In genomic region chr20:12068146-12068545, GRCh38 we compare ENCODE assay signal across 23 cellular contexts.
DNase-seq lines count a peak whose midpoint lies in the region; ATAC-seq, FAIRE-seq and TF ChIP-seq lines count a peak whose summit lies in the region.
"Had no signal": no experiment of that assay in that cellular context is flagged by ENCODE, and none has a peak within 500 bp of the region (broad histone marks: within the 10 kb centered on the region; RNA-seq: fewer than 3 reads in every experiment).

No MANE protein-coding gene starts in this region.

- no peak overlapping the region for H3K4me3 Mint-ChIP-seq in astrocyte (ENCODE audit: unreplicated experiment)
- H3K4me3 Mint-ChIP-seq: activated T-helper 17 cell treated with anti-CD3 and anti-CD28 coated beads, Interleukin-2, amount 50 U/mL, for 72 hours; CD4-positive, CD25-positive, alpha-beta regulatory T cell; naive thymus-derived CD8-positive, alpha-beta T cell had no signal

- FAIRE-seq in HTR-8/SVneo (lab: Jason Lieb, UNC) (no peak), astrocyte (lab: Jason Lieb, UNC) (no peak), RCC 7860 (lab: Jason Lieb, UNC) (no peak)
- FAIRE-seq: bronchial epithelial cell, frontal cortex, TTC549 had no signal

- H3K4me2 ChIP-seq in astrocyte (ENCODE audit: low read length): peak overlapping the region; percentile 30

- H3K9ac ChIP-seq in astrocyte (ENCODE audit: low read length): no peak overlapping the region
- H3K9ac ChIP-seq: parathyroid adenoma had no signal

- CTCF ChIA-PET in A673 (lab: Charles Lee): no interaction called here

- peak overlapping the region; percentile 3 for H3K27ac Mint-ChIP-seq in astrocyte (ENCODE audit: unreplicated experiment)
- H3K27ac Mint-ChIP-seq: activated T-helper 17 cell treated with anti-CD3 and anti-CD28 coated beads, Interleukin-2, amount 50 U/mL, for 72 hours; CD4-positive, CD25-positive, alpha-beta regulatory T cell; naive thymus-derived CD8-positive, alpha-beta T cell had no signal

- DNase-seq in A673 (ENCODE audit: low spot score) (peak; percentile 54), HTR-8/SVneo (ENCODE audit: insufficient read length, low spot score) (peak; percentile 6), astrocyte (ENCODE audit: low read depth) (peak; percentile 23), islet precursor cell (peak; percentile 88), RCC 7860 (ENCODE audit: low spot score) (no peak), COR-L47 (lab: John Stamatoyannopoulos, UW) (no peak), 8988T (no peak)
- DNase-seq: ACHN; activated CD4-positive, alpha-beta T cell treated with anti-CD3 and anti-CD28 coated beads for 48 hours; CD4-positive, CD25-positive, alpha-beta regulatory T cell; HCEC 1CT; kidney glomerular epithelial cell; naive thymus-derived CD8-positive, alpha-beta T cell; NCI-H1436 treated with DMSO at 0.1 percent for 48 hours; stimulated activated naive CD4-positive, alpha-beta T cell; SW 1271 had no signal

- H3K36me3 ChIP-seq in A673 (ENCODE audit: insufficient read depth, low read length, poor library complexity, severe bottlenecking) (no peaks in the 10 kb centered on the region), astrocyte (ENCODE audit: insufficient read depth, low read length) (no peaks in the 10 kb centered on the region)
- H3K36me3 ChIP-seq: thoracic aorta had no signal

- no peak for TF ChIP-seq CTCF in A673 (conservative IDR thresholded peaks at IDR 0.05; ENCODE audit: low read depth, low read length)
- no peak for TF ChIP-seq CTCF in astrocyte (IDR thresholded peaks at IDR 0.05; ENCODE audit: insufficient read depth, low read depth, low read length)

- H3K9me3 ChIP-seq in A673 (ENCODE audit: low read depth, low read length, poor library complexity, severe bottlenecking) (no peaks in the 10 kb centered on the region), astrocyte (ENCODE audit: insufficient read depth, low read depth, low read length) (peaks cover 5% of the 10 kb centered on the region)
- H3K9me3 ChIP-seq: thoracic aorta had no signal

- no peaks in the 10 kb centered on the region for H3K79me2 ChIP-seq in astrocyte (ENCODE audit: insufficient read depth, low read length)
- H3K79me2 ChIP-seq: parathyroid adenoma had no signal

- H3K4me1 Mint-ChIP-seq in astrocyte (ENCODE audit: low read depth, unreplicated experiment): peaks cover 12% of the 10 kb centered on the region
- H3K4me1 Mint-ChIP-seq: activated T-helper 17 cell treated with anti-CD3 and anti-CD28 coated beads, Interleukin-2, amount 50 U/mL, for 72 hours; CD4-positive, CD25-positive, alpha-beta regulatory T cell; naive thymus-derived CD8-positive, alpha-beta T cell had no signal

- intact Hi-C loops in A673 (cut with micrococcal nuclease; ENCODE audit: unreplicated experiment): no loop called here

- peaks cover 1% of the 10 kb centered on the region for H3K27me3 Mint-ChIP-seq in astrocyte (ENCODE audit: low read depth, unreplicated experiment)
- H3K27me3 Mint-ChIP-seq: activated T-helper 17 cell treated with anti-CD3 and anti-CD28 coated beads, Interleukin-2, amount 50 U/mL, for 72 hours; CD4-positive, CD25-positive, alpha-beta regulatory T cell; naive thymus-derived CD8-positive, alpha-beta T cell had no signal

- H3K27me3 ChIP-seq in A673 (replicated peaks; ENCODE audit: insufficient read depth, low read depth, low read length, poor library complexity) (no peaks in the 10 kb centered on the region), astrocyte (ENCODE audit: insufficient read depth, low read length) (no peaks in the 10 kb centered on the region)

- H3K4me1 ChIP-seq in A673 (ENCODE audit: insufficient read depth, low read length, poor library complexity, severe bottlenecking) (peaks cover 8% of the 10 kb centered on the region), astrocyte (ENCODE audit: insufficient read depth, low read length) (peaks cover 9% of the 10 kb centered on the region)
- H3K4me1 ChIP-seq: parathyroid adenoma had no signal

- H2AFZ ChIP-seq in astrocyte (ENCODE audit: low read depth, low read length): peak overlapping the region; percentile 5
- H2AFZ ChIP-seq: parathyroid adenoma had no signal

- BruUV-seq in A673 (replicated peaks; lab: Mats Ljungman, UMichigan): no TSS peak

- no peaks in the 10 kb centered on the region for H3K9me3 Mint-ChIP-seq in astrocyte (ENCODE audit: unreplicated experiment)
- H3K9me3 Mint-ChIP-seq: activated T-helper 17 cell treated with anti-CD3 and anti-CD28 coated beads, Interleukin-2, amount 50 U/mL, for 72 hours had no signal

- H3K36me3 Mint-ChIP-seq in astrocyte (ENCODE audit: low read depth, unreplicated experiment): no peaks in the 10 kb centered on the region
- H3K36me3 Mint-ChIP-seq: CD4-positive, CD25-positive, alpha-beta regulatory T cell; naive thymus-derived CD8-positive, alpha-beta T cell had no signal

- no peaks in the 10 kb centered on the region for H4K20me1 ChIP-seq in astrocyte (ENCODE audit: insufficient read depth, low read length)

- no peak overlapping the region for H3K27ac ChIP-seq in A673 (ENCODE audit: low read depth, low read length, poor library complexity, severe bottlenecking)
- peak overlapping the region; percentile 40 for H3K27ac ChIP-seq in astrocyte (ENCODE audit: low read depth, low read length)
- H3K27ac ChIP-seq: parathyroid adenoma, thoracic aorta had no signal

- no peak for ATAC-seq in activated CD4-positive, CD25-positive, alpha-beta regulatory T cell treated with anti-CD3 and anti-CD28 coated beads, Interleukin-2, amount 50 U/mL, for 24 hours
- ATAC-seq: activated T-helper 17 cell treated with anti-CD3 and anti-CD28 coated beads, Interleukin-2, amount 50 U/mL, for 72 hours; naive thymus-derived CD8-positive, alpha-beta T cell had no signal

- H3K4me3 ChIP-seq in A673 (ENCODE audit: low read depth, low read length, poor library complexity, severe bottlenecking) (no peak overlapping the region), astrocyte (ENCODE audit: insufficient read depth, low read depth, low read length) (no peak overlapping the region)
- H3K4me3 ChIP-seq: thoracic aorta had no signal

- POLR2A ChIA-PET in A673 (lab: Charles Lee; ENCODE audit: low non-redundant PET): no interaction called here

Comparison
In these comparisons a context has a peak if more than half of its experiments do, and no peak if none do; other contexts are left out.
1. DNase-seq: peak in A673 (single experiment), HTR-8/SVneo (single experiment), astrocyte (single experiment) and islet precursor cell (single experiment); none in RCC 7860 (single experiment), COR-L47 (single experiment) and 8988T (single experiment).